Comparison of ENCODE assay signal across 1 cellular context in the genomic region with DNA sequence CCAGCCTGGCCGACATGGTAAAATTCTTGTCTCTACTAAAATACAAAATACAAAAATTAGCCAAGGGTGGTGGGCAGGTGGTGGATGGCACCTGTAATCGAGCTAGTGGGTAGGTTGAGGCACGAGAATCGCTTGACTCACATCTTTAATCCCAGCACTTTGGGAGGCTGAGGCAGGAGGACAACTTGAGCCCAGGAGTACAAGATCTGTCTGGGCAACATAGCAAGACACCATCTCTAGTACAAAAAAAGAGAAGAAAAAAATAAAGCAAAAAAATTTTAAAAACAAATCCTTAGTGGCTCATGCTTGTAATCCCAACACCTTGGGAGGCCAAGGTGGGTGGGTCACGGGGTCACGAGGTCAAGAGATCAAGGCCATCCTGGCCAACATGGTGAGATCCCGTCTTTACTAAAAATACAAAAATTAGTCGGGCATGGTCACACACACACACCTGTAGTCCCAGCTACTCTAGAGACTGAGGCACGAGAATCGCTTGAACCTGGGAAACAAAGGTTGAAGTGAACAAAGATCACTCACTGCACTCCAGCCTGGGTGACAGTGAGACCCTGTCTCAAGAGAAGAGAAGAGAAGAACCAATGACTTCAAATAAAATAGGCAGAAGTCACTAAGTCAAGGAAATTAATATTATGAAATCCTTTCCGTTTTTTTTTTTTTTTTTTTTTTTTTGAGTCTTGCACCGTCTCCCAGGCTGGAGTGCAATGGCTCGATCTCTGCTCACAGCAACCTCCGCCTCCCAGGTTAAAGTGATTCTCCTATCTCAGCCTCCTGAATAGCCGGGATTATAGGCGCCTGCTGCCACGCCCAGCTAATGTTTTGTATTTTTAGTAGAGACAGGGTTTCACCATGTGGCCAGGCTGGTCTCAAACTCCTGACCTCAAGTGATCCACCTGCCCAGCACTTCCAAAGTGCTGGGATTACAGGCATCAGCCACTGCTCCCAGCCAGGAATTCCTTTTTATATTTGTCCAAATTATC.
A peak's percentile ranks its signal among the peaks of the same experiment; 100 is the strongest.
TF ChIP-seq lines count a peak whose summit lies in the region.

No MANE protein-coding gene starts in this region.

TF ChIP-seq in liver, 16 proteins besides CTCF, POLR2A, EP300 and RAD21:
- TF ChIP-seq NR2F2 (IDR thresholded peaks at IDR 0.05) (peak; percentile 84), JUND (IDR thresholded peaks at IDR 0.05) (no peak)
TF ChIP-seq in liver: peak in this region for 1.
